ENCODE assay signal across 9 cellular contexts in genomic region chr17:77914440-77915254, GRCh38. TPM values are rescaled to one million over a fixed set of nuclear protein-coding genes. Genes with fewer than 3 reads are reported as not detected.
DNase-seq lines count a peak whose midpoint lies in the region; FAIRE-seq and TF ChIP-seq lines count a peak whose summit lies in the region.
"Had no signal": no experiment of that assay in that cellular context is flagged by ENCODE, and none has a peak within 500 bp of the region (broad histone marks: within the 10 kb centered on the region; RNA-seq: fewer than 3 reads in every experiment).

No MANE protein-coding gene starts in this region.

- no peak overlapping the region for H3K4ac ChIP-seq in H1 (replicated peaks; ENCODE audit: insufficient read length, low read depth, low read length)

- 0 out of 2 replicates have a peak overlapping the region, but pooled peaks have one; percentile 6 for H2BK12ac ChIP-seq in H1 (ENCODE audit: low read depth, low read length)

- no peak for TF ChIP-seq EP300 in H1 (IDR thresholded peaks at IDR 0.05; ENCODE audit: borderline replicate concordance in 1 of 2, low read depth in 2 of 2, low read length in 2 of 2)

- H3K79me1 ChIP-seq in H1 (ENCODE audit: low read depth, low read length), result no peaks in the 10 kb centered on the region

- no peak overlapping the region for H2AFZ ChIP-seq in H1 (ENCODE audit: low read length)

- no peak overlapping the region for H2BK20ac ChIP-seq in H1 (ENCODE audit: low read length)

- no peak overlapping the region for H3K4me2 ChIP-seq in H1 (ENCODE audit: insufficient read depth in 1 of 2, low read depth in 2 of 2, low read length in 2 of 2)

- POLR2A ChIA-PET in H1 (lab: Charles Lee; ENCODE audit: partially characterized antibody), result interaction anchor here (0.8 to 1.6 kb wide), 6 partner anchors 10 to 57 kb away, joined by 3 to 6 read pairs (median 4); partner anchors contain the start of gene TNRC6C

- H3K4me3 Mint-ChIP-seq in IgD-negative memory B cell, result peak overlapping the region in 1 of 4 donors; percentile 20
- H3K4me3 Mint-ChIP-seq: activated CD4-positive, alpha-beta T cell treated with anti-CD3 and anti-CD28 coated beads, Interleukin-2, amount 10 ng/mL, durations not matched to agents 24 days and 14 days had no signal

- H3K27ac Mint-ChIP-seq in IgD-negative memory B cell, result peak overlapping the region in 2 of 3 donors; percentile 18 to 41
- H3K27ac Mint-ChIP-seq: activated CD4-positive, alpha-beta T cell treated with anti-CD3 and anti-CD28 coated beads, Interleukin-2, amount 10 ng/mL, durations not matched to agents 24 days and 14 days had no signal

- peak; percentile 58 for FAIRE-seq in H1 (lab: Jason Lieb, UNC)

- peak overlapping the region; percentile 1; the same call in 1 of the 2 replicates for H2BK15ac ChIP-seq in H1 (ENCODE audit: low read length)

- H2BK120ac ChIP-seq in H1 (replicated peaks; ENCODE audit: low read depth, low read length), result no peak overlapping the region

- peak; percentile 20 for DNase-seq in NCI-H774 (lab: John Stamatoyannopoulos, UW)
- DNase-seq in H1 (ENCODE audit: low read depth in 1 of 2, low spot score in 2 of 2), result no peak
- peak; percentile 69 for DNase-seq in posterior vena cava (ENCODE audit: low spot score)
- no peak for DNase-seq in cortex of kidney (lab: John Stamatoyannopoulos, UW)
- no peak for DNase-seq in activated T-cell treated with anti-CD3 and anti-CD28 coated beads for 4 hours
- DNase-seq in activated effector memory CD4-positive, alpha-beta T cell treated with anti-CD3 and anti-CD28 coated beads, Interleukin-2, amount 50 U/mL, for 16 hours, result no peak
- DNase-seq: activated CD4-positive, alpha-beta T cell treated with anti-CD3 and anti-CD28 coated beads, Interleukin-2, amount 10 ng/mL, durations not matched to agents 24 days and 14 days; KG1 had no signal

- H3K27ac ChIP-seq in H1 (ENCODE audit: low read depth, low read length), result no peak overlapping the region

- H4K91ac ChIP-seq in H1 (replicated peaks; ENCODE audit: insufficient read length, low read length), result no peak overlapping the region

- H2BK5ac ChIP-seq in H1 (ENCODE audit: low read depth, low read length), result no peak overlapping the region

- peaks cover 53% of the 10 kb centered on the region for H3K27me3 Mint-ChIP-seq in IgD-negative memory B cell

- H4K8ac ChIP-seq in H1 (ENCODE audit: extremely low read depth, insufficient read depth, low read length), result no peak overlapping the region

- no peaks in the 10 kb centered on the region for H3K23me2 ChIP-seq in H1 (ENCODE audit: low read depth, low read length)

- no peaks in the 10 kb centered on the region for H3K36me3 Mint-ChIP-seq in IgD-negative memory B cell

- peak; percentile 79 to 84 for TF ChIP-seq RAD21 in H1 (IDR thresholded peaks at IDR 0.05 in 1 of 2, conservative IDR thresholded peaks at IDR 0.05 in 1 of 2; ENCODE audit: low read depth in 2 of 2, low read length in 2 of 2)

- no peak overlapping the region for H4K5ac ChIP-seq in H1 (ENCODE audit: insufficient read length, low read depth, low read length)

- H2AK5ac ChIP-seq in H1 (ENCODE audit: low read depth, low read length), result no peak overlapping the region

- peaks cover 0 to 4% (median 0%) of the 10 kb centered on the region in 3 donors for H3K9me3 Mint-ChIP-seq in IgD-negative memory B cell
- H3K9me3 Mint-ChIP-seq: activated CD4-positive, alpha-beta T cell treated with anti-CD3 and anti-CD28 coated beads, Interleukin-2, amount 10 ng/mL, durations not matched to agents 24 days and 14 days had no signal

- peak; percentile 70 to 80 (median 75) for TF ChIP-seq CTCF in H1 (IDR thresholded peaks at IDR 0.05; ENCODE audit: control extremely low read depth in 1 of 3, insufficient read depth in 1 of 3, low read depth in 1 of 3, low read length in 3 of 3)

- peaks cover 0 to 3% (median 0%) of the 10 kb centered on the region in 4 experiments; a peak in 1 of 7 replicates for H3K4me1 ChIP-seq in H1 (replicated peaks in 1 of 4; ENCODE audit: control insufficient read depth in 3 of 4, insufficient read depth in 4 of 4, low read length in 3 of 4)

- H3K9ac ChIP-seq in H1 (replicated peaks in 1 of 4; ENCODE audit: extremely low read depth in 1 of 4, low read depth in 3 of 4, low read length in 3 of 4), result no peak overlapping the region

- TF ChIP-seq POLR2A in H1 (IDR thresholded peaks at IDR 0.05; ENCODE audit: control extremely low read depth in 1 of 2, low read depth in 2 of 2, low read length in 2 of 2), result no peak

- no peaks in the 10 kb centered on the region for H3K9me3 ChIP-seq in H1 (ENCODE audit: insufficient read depth in 2 of 2, low read depth in 1 of 2, low read length in 1 of 2)

- no peaks in the 10 kb centered on the region for H3K79me2 ChIP-seq in H1 (ENCODE audit: control insufficient read depth in 1 of 2, insufficient read depth in 2 of 2, low read length in 2 of 2)

- H3K23ac ChIP-seq in H1 (ENCODE audit: insufficient read length), result no peak overlapping the region

- no peak overlapping the region for H3K18ac ChIP-seq in H1 (ENCODE audit: extremely low read depth, low read length)

- H3K27me3 ChIP-seq in H1 (replicated peaks in 1 of 4; ENCODE audit: control insufficient read depth in 3 of 4, extremely low read depth in 1 of 4, insufficient read depth in 3 of 4, low read length in 3 of 4), result no peaks in the 10 kb centered on the region; a peak in 1 of 7 replicates

- H3K4me3 ChIP-seq in H1 (ENCODE audit: extremely low read depth in 1 of 4, insufficient read depth in 2 of 4, low read depth in 3 of 4, low read length in 4 of 4), result no peak overlapping the region

- 53% methylated on average over 18 of the region's 18 CpGs; no CpG with 5 or more reads in 1 of the 2 experiments for WGBS in H1 (ENCODE audit: extremely low coverage in 1 of 2, insufficient coverage in 1 of 2, insufficient read length in 1 of 2, insufficient replicate concordance in 2 of 2, low coverage in 1 of 2, low lambda C conversion rate in 2 of 2, missing lambda C conversion rate in 1 of 2), 2 experiments

- H3K36me3 ChIP-seq in H1 (ENCODE audit: control insufficient read depth in 2 of 4, insufficient read depth in 4 of 4, low read length in 3 of 4), result no peaks in the 10 kb centered on the region

- no peaks in the 10 kb centered on the region for H4K20me1 ChIP-seq in H1 (replicated peaks in 1 of 2; ENCODE audit: control insufficient read depth in 1 of 2, insufficient read depth in 2 of 2, low read length in 2 of 2)

- no peak overlapping the region for H3K56ac ChIP-seq in H1 (replicated peaks; ENCODE audit: insufficient read length, low read depth, low read length)

- no peak overlapping the region for H3K14ac ChIP-seq in H1 (ENCODE audit: insufficient read length)

- intact Hi-C loops in posterior vena cava (cut with DNase I), result no loop called here

- CTCF ChIA-PET in H1 (lab: Charles Lee; ENCODE audit: partially characterized antibody), result interaction anchor here (0.6 to 5.4 kb wide), 22 partner anchors 9 to 341 kb away, joined by 3 to 42 read pairs (median 4); no protein-coding TSS in a partner anchor

- H3K4me1 Mint-ChIP-seq in IgD-negative memory B cell, result peaks cover 13 to 20% (median 16%) of the 10 kb centered on the region in 3 donors

TF ChIP-seq in H1, 55 proteins besides CTCF, POLR2A, EP300 and RAD21:
- TF ChIP-seq TCF12 (IDR thresholded peaks at IDR 0.05; ENCODE audit: low read depth, low read length), result 0 out of 2 replicates have a peak, but pooled peaks have one; percentile 52
- no peak for TF ChIP-seq CHD1 (IDR thresholded peaks at IDR 0.05; ENCODE audit: low read depth, low read length)
TF ChIP-seq in H1: peak in this region for 1.

RNA-seq across cellular contexts. Expression of gene TNRC6C, which starts 43.9 kb away (rescaled TPM):
- polyA plus RNA-seq in IgD-negative memory B cell (3.0 TPM), H1 (2011; rRNA removed) (2.8 and 3.9 TPM in 2 replicates)
- 28.9 and 30.5 TPM in 2 replicates for total RNA-seq in H1 (2021; fragmentation: NEBNext Ultra II Directional; extraction: Animal tissue kit (Norgen Biotek cat#: 25700))
- polyA plus RNA-seq in H1 (2011; cell fraction: cytosol; rRNA removed), result 3.3 TPM
- 14.5 TPM for polyA plus RNA-seq in H1 (2011; cell fraction: nucleus; rRNA removed)
- 10.1 to 14.3 TPM (median 11.3 TPM) in 4 replicates for polyA plus RNA-seq in H1 (2012, experiment 1 of 2)
- polyA plus RNA-seq in H1 (2012, experiment 2 of 2), result 2.1 TPM
- polyA plus RNA-seq in H1 (2013, experiment 1 of 2), result 10.5 TPM
- polyA plus RNA-seq in H1 (2013, experiment 2 of 2), result 8.7 TPM
- 16.1 and 18.7 TPM in 2 replicates for polyA minus RNA-seq in H1 (2011; rRNA and poly(A)+ RNA removed)
- 11.5 TPM for polyA minus RNA-seq in H1 (2011; cell fraction: cytosol; rRNA and poly(A)+ RNA removed)
- 19.7 TPM for polyA minus RNA-seq in H1 (2011; cell fraction: nucleus; rRNA and poly(A)+ RNA removed)
- 10 to 100 TPM; 31.0 to 48.1 TPM for total RNA-seq in posterior vena cava

Comparison
In these comparisons a context has a peak if more than half of its experiments do, and no peak if none do; other contexts are left out.
1. DNase-seq: peak in NCI-H774 (single experiment) and posterior vena cava (single experiment); none in H1 (0 of 2), cortex of kidney (single experiment), activated T-cell treated with anti-CD3 and anti-CD28 coated beads for 4 hours (single experiment) and activated effector memory CD4-positive, alpha-beta T cell treated with anti-CD3 and anti-CD28 coated beads, Interleukin-2, amount 50 U/mL, for 16 hours (single experiment).